ENCODE assay signal across 15 cellular contexts in genomic region chr3:71492566-71492965, GRCh38.
A peak's percentile ranks its signal among the peaks of the same experiment; 100 is the strongest.
DNase-seq lines count a peak whose midpoint lies in the region; ATAC-seq, FAIRE-seq and TF ChIP-seq lines count a peak whose summit lies in the region.
"Had no signal": no experiment of that assay in that cellular context is flagged by ENCODE, and none has a peak within 500 bp of the region (broad histone marks: within the 10 kb centered on the region; RNA-seq: fewer than 3 reads in every experiment).

No MANE protein-coding gene starts in this region.

- no peak overlapping the region for H4K5ac ChIP-seq in IMR-90 (ENCODE audit: low read depth, low read length)

- CTCF ChIA-PET in IMR-90 (lab: Yijun Ruan, JAX) = no interaction called here

- in situ Hi-C loops in IMR-90 (cut with MboI; ENCODE audit: low sequenced_read_pairs) = no loop called here

- peaks cover 7% of the 10 kb centered on the region for H3K9me3 Mint-ChIP-seq in activated T-helper 17 cell treated with anti-CD3 and anti-CD28 coated beads, Interleukin-2, amount 50 U/mL, for 72 hours
- H3K9me3 Mint-ChIP-seq in naive B cell = peaks cover 0 to 6% (median 0%) of the 10 kb centered on the region in 7 donors

- POLR2A ChIA-PET in IMR-90 (lab: Charles Lee; ENCODE audit: unreplicated experiment) = no interaction called here

- no peak for TF ChIP-seq RAD21 in IMR-90 (IDR thresholded peaks at IDR 0.05; ENCODE audit: low read length)

- no peak overlapping the region for H2AK9ac ChIP-seq in IMR-90 (replicated peaks; ENCODE audit: low read depth, low read length, poor library complexity)

- H3K4me2 ChIP-seq in IMR-90 (ENCODE audit: low read depth, low read length) = no peak overlapping the region

- no peak overlapping the region for H2AK5ac ChIP-seq in IMR-90 (ENCODE audit: low read depth, low read length)

- H3K9me1 ChIP-seq in IMR-90 (ENCODE audit: insufficient read depth, low read length) = peaks cover 12% of the 10 kb centered on the region

- H3K36me3 ChIP-seq in IMR-90 (ENCODE audit: control insufficient read depth, insufficient read depth, low read length) (peaks cover 5% of the 10 kb centered on the region), body of pancreas (replicated peaks in 1 of 2; ENCODE audit: insufficient read depth in 1 of 2, low read depth in 2 of 2) (no peaks in the 10 kb centered on the region), small intestine (ENCODE audit: control insufficient read depth in 2 of 2, insufficient read depth in 2 of 2, low read length in 2 of 2) (peaks cover 0 to 7% of the 10 kb centered on the region in 2 donors)

- H3K18ac ChIP-seq in IMR-90 (ENCODE audit: low read depth, low read length) = no peak overlapping the region

- H3K27me3 ChIP-seq in IMR-90 (ENCODE audit: control insufficient read depth, insufficient read depth, low read length) = no peaks in the 10 kb centered on the region
- H3K27me3 ChIP-seq in body of pancreas = no peaks in the 10 kb centered on the region
- H3K27me3 ChIP-seq in small intestine (ENCODE audit: control insufficient read depth in 2 of 2, insufficient read depth in 2 of 2, low read length in 2 of 2) = no peaks in the 10 kb centered on the region

- H3K9ac ChIP-seq in IMR-90 (ENCODE audit: low read depth, low read length) = no peak overlapping the region

- no peak for TF ChIP-seq POLR2A in IMR-90 (IDR thresholded peaks at IDR 0.05; ENCODE audit: low read depth, low read length)
- no peak for TF ChIP-seq POLR2A in body of pancreas (IDR thresholded peaks at IDR 0.05)

- no peak for TF ChIP-seq CTCF in IMR-90 (conservative IDR thresholded peaks at IDR 0.05; ENCODE audit: low read depth, low read length)
- no peak for TF ChIP-seq CTCF in body of pancreas (IDR thresholded peaks at IDR 0.05)

- peaks cover 10% of the 10 kb centered on the region for H3K4me1 ChIP-seq in IMR-90 (ENCODE audit: control insufficient read depth, insufficient read depth, low read length)
- H3K4me1 ChIP-seq in body of pancreas = peaks cover 8% of the 10 kb centered on the region
- H3K4me1 ChIP-seq in small intestine (ENCODE audit: control insufficient read depth in 2 of 2, insufficient read depth in 1 of 2, low read depth in 1 of 2, low read length in 1 of 2) = peaks cover 0 to 2% of the 10 kb centered on the region in 2 donors

- no peak for FAIRE-seq in small intestine (lab: Jason Lieb, UNC)
- FAIRE-seq: frontal cortex had no signal

- BruUV-seq in IMR-90 (replicated peaks; lab: Mats Ljungman, UMichigan) = no TSS peak

- H3K27me3 Mint-ChIP-seq in activated T-helper 17 cell treated with anti-CD3 and anti-CD28 coated beads, Interleukin-2, amount 50 U/mL, for 72 hours = no peaks in the 10 kb centered on the region
- no peaks in the 10 kb centered on the region for H3K27me3 Mint-ChIP-seq in naive B cell

- no peak overlapping the region for H2BK5ac ChIP-seq in IMR-90 (ENCODE audit: low read depth, low read length, poor library complexity, severe bottlenecking)

- H3K9me3 ChIP-seq in IMR-90 (ENCODE audit: control insufficient read depth, insufficient read depth, low read length) = peaks cover 6% of the 10 kb centered on the region
- H3K9me3 ChIP-seq in body of pancreas = no peaks in the 10 kb centered on the region
- no peaks in the 10 kb centered on the region for H3K9me3 ChIP-seq in small intestine (ENCODE audit: control insufficient read depth, low read depth)

- no peak overlapping the region for H3K4me3 ChIP-seq in IMR-90 (ENCODE audit: insufficient read depth, low read depth, low read length)
- no peak overlapping the region for H3K4me3 ChIP-seq in body of pancreas
- H3K4me3 ChIP-seq in small intestine (ENCODE audit: low read depth in 1 of 2, low read length in 2 of 2) = no peak overlapping the region
- H3K4me3 ChIP-seq: coronary artery had no signal

- H3K27ac ChIP-seq in IMR-90 (ENCODE audit: insufficient read depth, low read length) (no peak overlapping the region), body of pancreas (no peak overlapping the region), small intestine (ENCODE audit: low read depth in 1 of 2, low read length in 1 of 2) (no peak overlapping the region)
- H3K27ac ChIP-seq: coronary artery, VCaP had no signal

- peaks cover 16 to 42% of the 10 kb centered on the region in 2 experiments for H3K79me1 ChIP-seq in IMR-90 (ENCODE audit: low read depth in 1 of 2, low read length in 2 of 2)

- no peak overlapping the region for H2BK120ac ChIP-seq in IMR-90 (ENCODE audit: low read depth, low read length)

- peak overlapping the region; percentile 85 for H3K4me3 Mint-ChIP-seq in activated T-helper 17 cell treated with anti-CD3 and anti-CD28 coated beads, Interleukin-2, amount 50 U/mL, for 72 hours
- peak overlapping the region in 2 of 8 donors; percentile 49 to 79 for H3K4me3 Mint-ChIP-seq in naive B cell
- H3K4me3 Mint-ChIP-seq: mesothelial cell of epicardium had no signal

- H2AFZ ChIP-seq in IMR-90 (replicated peaks; ENCODE audit: low read length, poor library complexity) = no peak overlapping the region

- H3K14ac ChIP-seq in IMR-90 (replicated peaks; ENCODE audit: low read depth, low read length) = no peak overlapping the region

- no peak overlapping the region for H3K4ac ChIP-seq in IMR-90 (ENCODE audit: low read depth, low read length)

- dilution Hi-C loops in IMR-90 (cut with HindIII; ENCODE audit: low sequenced_read_pairs, unreplicated experiment) = no loop called here

- no peak overlapping the region for H3K23ac ChIP-seq in IMR-90 (ENCODE audit: low read depth, low read length)

- H4K20me1 ChIP-seq in IMR-90 (ENCODE audit: insufficient read depth, low read length) = no peaks in the 10 kb centered on the region

- H3K56ac ChIP-seq in IMR-90 (ENCODE audit: extremely low read depth, insufficient read depth, low read length) = no peak overlapping the region

- intact Hi-C loops in IMR-90 (cut with micrococcal nuclease) = no loop called here
- intact Hi-C loops in body of pancreas (cut with DNase I) = no loop called here

- peaks cover 71% of the 10 kb centered on the region for H3K4me1 Mint-ChIP-seq in activated T-helper 17 cell treated with anti-CD3 and anti-CD28 coated beads, Interleukin-2, amount 50 U/mL, for 72 hours
- peaks cover 34 to 80% (median 65%) of the 10 kb centered on the region in 3 donors for H3K4me1 Mint-ChIP-seq in naive B cell

- DNase-seq in activated CD8-positive, alpha-beta memory T cell treated with anti-CD3 and anti-CD28 coated beads for 24 hours = peak; percentile 52
- DNase-seq in activated CD8-positive, alpha-beta memory T cell treated with anti-CD3 and anti-CD28 coated beads, Interleukin-2, amount 50 U/mL, for 48 hours = no peak
- DNase-seq in IMR-90 (no peak), naive B cell (no peak), body of pancreas (no peak), activated gamma-delta T cell (lab: John Stamatoyannopoulos, UW) (no peak), small intestine (no peak)
- DNase-seq: left colon, NCI-H1436 treated with DMSO at 0.1 percent for 48 hours, right cardiac atrium had no signal

- H3K36me3 Mint-ChIP-seq in activated T-helper 17 cell treated with anti-CD3 and anti-CD28 coated beads, Interleukin-2, amount 50 U/mL, for 72 hours (ENCODE audit: low read depth) = peaks cover 20% of the 10 kb centered on the region
- H3K36me3 Mint-ChIP-seq in naive B cell = peaks cover 23 to 29% of the 10 kb centered on the region in 2 donors

- no peak overlapping the region for H4K91ac ChIP-seq in IMR-90 (ENCODE audit: insufficient read depth, low read depth, low read length)

- H3K27ac Mint-ChIP-seq in activated T-helper 17 cell treated with anti-CD3 and anti-CD28 coated beads, Interleukin-2, amount 50 U/mL, for 72 hours = peak overlapping the region; percentile 98
- peak overlapping the region; percentile 72 to 96 (median 83) for H3K27ac Mint-ChIP-seq in naive B cell
- H3K27ac Mint-ChIP-seq: mesothelial cell of epicardium had no signal

- ATAC-seq in IMR-90 (ENCODE audit: low read depth) (no peak), naive B cell (ENCODE audit: low read depth in 2 of 2) (no peak), body of pancreas (no peak)
- ATAC-seq in activated T-helper 17 cell treated with anti-CD3 and anti-CD28 coated beads, Interleukin-2, amount 50 U/mL, for 72 hours (replicated peaks) = peak; percentile 20
- ATAC-seq: left colon, right cardiac atrium had no signal

- H4K8ac ChIP-seq in IMR-90 (ENCODE audit: low read depth in 2 of 2, low read length in 2 of 2) = no peak overlapping the region

- no peak overlapping the region for H2BK20ac ChIP-seq in IMR-90 (ENCODE audit: low read depth, low read length)

- H2BK15ac ChIP-seq in IMR-90 (ENCODE audit: low read depth, low read length) = no peak overlapping the region

TF ChIP-seq in IMR-90, 13 proteins besides CTCF, POLR2A, EP300 and RAD21:
- TF ChIP-seq USF2 (IDR thresholded peaks at IDR 0.05; ENCODE audit: low read depth, low read length) = no peak
- no peak for TF ChIP-seq MAZ (IDR thresholded peaks at IDR 0.05; ENCODE audit: borderline replicate concordance, low read depth, low read length)
- TF ChIP-seq SMC3 (IDR thresholded peaks at IDR 0.05; ENCODE audit: low read depth, low read length) = no peak
- TF ChIP-seq ELK1 (IDR thresholded peaks at IDR 0.05; ENCODE audit: borderline replicate concordance, low read depth, low read length) = no peak
- no peak for TF ChIP-seq CHD1 (IDR thresholded peaks at IDR 0.05; ENCODE audit: low read depth, low read length)
- TF ChIP-seq BHLHE40 (IDR thresholded peaks at IDR 0.05; ENCODE audit: low read depth, low read length) = no peak
- peak; percentile 47; the same call in 1 of the 2 replicates for TF ChIP-seq RFX5 (IDR thresholded peaks at IDR 0.05; ENCODE audit: low read depth, low read length)
